In the genomic region with DNA sequence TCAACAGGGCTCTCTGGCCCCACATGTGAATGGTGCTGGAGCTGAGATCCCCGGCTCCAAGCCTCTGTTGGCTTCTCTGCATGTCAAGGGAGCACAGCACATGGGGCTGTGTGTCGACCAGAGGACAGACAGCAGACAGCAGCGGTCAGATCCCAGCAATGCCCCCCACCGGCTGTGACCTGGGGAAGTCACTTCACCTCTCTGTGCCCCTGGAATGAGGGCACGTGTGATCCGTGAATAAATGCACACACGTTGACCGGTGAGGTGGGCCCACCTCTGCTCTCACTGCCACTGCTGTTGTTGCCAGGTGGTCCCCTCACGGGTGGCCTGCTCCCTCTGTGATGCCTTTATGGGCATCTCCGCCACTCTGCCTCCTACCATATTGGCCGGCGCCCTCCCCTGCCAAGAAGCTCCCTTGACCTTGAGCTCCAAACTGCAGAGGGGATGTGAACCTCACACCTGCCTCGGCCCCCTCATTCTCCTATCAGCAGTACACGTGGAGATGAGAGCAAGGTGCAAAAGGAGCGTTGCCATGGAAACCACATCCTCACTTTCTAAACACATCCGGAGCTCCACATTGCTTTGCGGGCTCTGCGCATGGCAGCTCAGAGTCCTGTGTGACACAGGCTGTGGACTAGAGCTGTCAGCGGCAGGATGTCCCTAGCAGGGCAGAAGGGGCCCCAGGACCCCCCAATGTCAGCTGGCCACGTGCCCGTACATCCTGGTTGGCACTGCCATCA, we compare ENCODE assay signal across 25 cellular contexts.
DNase-seq lines count a peak whose midpoint lies in the region; ATAC-seq, FAIRE-seq and TF ChIP-seq lines count a peak whose summit lies in the region.
"Had no signal": no experiment of that assay in that cellular context is flagged by ENCODE, and none has a peak within 500 bp of the region (broad histone marks: within the 10 kb centered on the region; RNA-seq: fewer than 3 reads in every experiment).

No MANE protein-coding gene starts in this region.

- H3K4me3 Mint-ChIP-seq in activated T-cell treated with anti-CD3 and anti-CD28 coated beads, Interleukin-2, amount 50 U/mL, for 72 hours, result no peak overlapping the region
- H3K4me3 Mint-ChIP-seq: CD8-positive, alpha-beta memory T cell had no signal

- H3K9me2 ChIP-seq in DOHH2 (replicated peaks; ENCODE audit: control insufficient read depth, low read length), result no peaks in the 10 kb centered on the region

- peaks cover 0 to 49% (median 5%) of the 10 kb centered on the region in 11 experiments; a peak in 10 of 22 replicates for H4K20me1 ChIP-seq in BLaER1 treated with 17β-estradiol and CSF1 and Interleukin-3, amounts not matched to agents 10 nM and 100 nM
- H4K20me1 ChIP-seq in DOHH2 (ENCODE audit: control insufficient read depth, insufficient read depth, low read depth, low read length) (no peaks in the 10 kb centered on the region), H1 (replicated peaks in 1 of 2; ENCODE audit: control insufficient read depth in 1 of 2, insufficient read depth in 2 of 2, low read length in 2 of 2) (no peaks in the 10 kb centered on the region)

- H3K4me3 ChIP-seq in BLaER1 treated with 17β-estradiol and CSF1 and Interleukin-3, amounts not matched to agents 10 nM and 100 nM, result no peak overlapping the region
- H3K4me3 ChIP-seq in DOHH2 (ENCODE audit: low read length), result no peak overlapping the region
- H3K4me3 ChIP-seq in H1 (ENCODE audit: extremely low read depth in 1 of 4, insufficient read depth in 2 of 4, low read depth in 3 of 4, low read length in 4 of 4), result no peak overlapping the region
- H3K4me3 ChIP-seq in gastroesophageal sphincter, result no peak overlapping the region
- H3K4me3 ChIP-seq: SJCRH30 had no signal

- H3K79me1 ChIP-seq in H1 (ENCODE audit: low read depth, low read length), result no peaks in the 10 kb centered on the region

- H3K27me3 Mint-ChIP-seq in activated T-cell treated with anti-CD3 and anti-CD28 coated beads, Interleukin-2, amount 50 U/mL, for 72 hours (ENCODE audit: low read depth), result no peaks in the 10 kb centered on the region

- CTCF ChIA-PET in H1 (lab: Charles Lee; ENCODE audit: partially characterized antibody), result interaction anchor here (0.7 to 5.7 kb wide), 6 partner anchors 7 to 96 kb away, joined by 3 to 34 read pairs (median 4); no protein-coding TSS in a partner anchor

- no peak overlapping the region for H2BK20ac ChIP-seq in H1 (ENCODE audit: low read length)

- H2AK5ac ChIP-seq in H1 (ENCODE audit: low read depth, low read length), result peak overlapping the region; percentile 19; the same call in 1 of the 2 replicates

- H3K23me2 ChIP-seq in H1 (ENCODE audit: low read depth, low read length), result no peaks in the 10 kb centered on the region

- no peak overlapping the region for H3K23ac ChIP-seq in H1 (ENCODE audit: insufficient read length)

- H4K5ac ChIP-seq in H1 (ENCODE audit: insufficient read length, low read depth, low read length), result no peak overlapping the region

- H3F3A ChIP-seq in DOHH2 (ENCODE audit: control insufficient read depth, insufficient read depth), result no peaks in the 10 kb centered on the region

- no peak overlapping the region for H3K9ac ChIP-seq in BLaER1 treated with 17β-estradiol and CSF1 and Interleukin-3, amounts not matched to agents 10 nM and 100 nM
- no peak overlapping the region for H3K9ac ChIP-seq in H1 (replicated peaks in 1 of 4; ENCODE audit: extremely low read depth in 1 of 4, low read depth in 3 of 4, low read length in 3 of 4)

- no peak overlapping the region; the same call in 1 of the 2 replicates for H2BK15ac ChIP-seq in H1 (ENCODE audit: low read length)

- TF ChIP-seq CTCF in DOHH2 (IDR thresholded peaks at IDR 0.05; ENCODE audit: low read depth, low read length, poor library complexity, severe bottlenecking), result no peak
- TF ChIP-seq CTCF in H1 (IDR thresholded peaks at IDR 0.05; ENCODE audit: control extremely low read depth in 1 of 3, insufficient read depth in 1 of 3, low read depth in 1 of 3, low read length in 3 of 3), result no peak
- no peak for TF ChIP-seq CTCF in gastroesophageal sphincter (IDR thresholded peaks at IDR 0.05)

- 90% methylated on average over 19 of the region's 21 CpGs; no CpG with 5 or more reads in 1 of the 2 experiments for WGBS in H1 (ENCODE audit: extremely low coverage in 1 of 2, insufficient coverage in 1 of 2, insufficient read length in 1 of 2, insufficient replicate concordance in 2 of 2, low coverage in 1 of 2, low lambda C conversion rate in 2 of 2, missing lambda C conversion rate in 1 of 2), 2 experiments
- WGBS in gastroesophageal sphincter (ENCODE audit: low coverage in 1 of 2), 2 donors, result 80 to 81% methylated on average over 4 to 6 of the region's 21 CpGs

- H4K8ac ChIP-seq in H1 (ENCODE audit: extremely low read depth, insufficient read depth, low read length), result no peak overlapping the region; the same call in 1 of the 2 replicates

- no peak overlapping the region for H3K4ac ChIP-seq in H1 (replicated peaks; ENCODE audit: insufficient read length, low read depth, low read length)

- H3K56ac ChIP-seq in H1 (replicated peaks; ENCODE audit: insufficient read length, low read depth, low read length), result no peak overlapping the region

- no peak for ATAC-seq in activated T-cell treated with anti-CD3 and anti-CD28 coated beads, Interleukin-2, amount 50 U/mL, for 72 hours (replicated peaks in 1 of 2)
- ATAC-seq in GM21526 (IDR thresholded peaks at IDR 0.05; ENCODE audit: low FRiP score, unreplicated experiment) (no peak), gastroesophageal sphincter (no peak)
- ATAC-seq: Panc1 had no signal

- H3K27ac Mint-ChIP-seq in activated T-cell treated with anti-CD3 and anti-CD28 coated beads, Interleukin-2, amount 50 U/mL, for 72 hours, result no peak overlapping the region
- H3K27ac Mint-ChIP-seq: CD8-positive, alpha-beta memory T cell had no signal

- H2AFZ ChIP-seq in H1 (ENCODE audit: low read length), result no peak overlapping the region

- TF ChIP-seq RAD21 in H1 (IDR thresholded peaks at IDR 0.05 in 1 of 2, conservative IDR thresholded peaks at IDR 0.05 in 1 of 2; ENCODE audit: low read depth in 2 of 2, low read length in 2 of 2), result no peak

- no peaks in the 10 kb centered on the region for H3K4me1 Mint-ChIP-seq in activated T-cell treated with anti-CD3 and anti-CD28 coated beads, Interleukin-2, amount 50 U/mL, for 72 hours (ENCODE audit: low read depth)
- H3K4me1 Mint-ChIP-seq: CD8-positive, alpha-beta memory T cell had no signal

- peaks cover 0 to 14% (median 8%) of the 10 kb centered on the region in 11 experiments; a peak in 10 of 22 replicates for H3K9me3 ChIP-seq in BLaER1 treated with 17β-estradiol and CSF1 and Interleukin-3, amounts not matched to agents 10 nM and 100 nM (replicated peaks in 1 of 11)
- H3K9me3 ChIP-seq in DOHH2 (ENCODE audit: control insufficient read depth, insufficient read depth, low read length) (no peaks in the 10 kb centered on the region), H1 (ENCODE audit: insufficient read depth in 2 of 2, low read depth in 1 of 2, low read length in 1 of 2) (no peaks in the 10 kb centered on the region), gastroesophageal sphincter (no peaks in the 10 kb centered on the region)
- H3K9me3 ChIP-seq: BE2C, SJCRH30 had no signal

- H3K18ac ChIP-seq in H1 (ENCODE audit: extremely low read depth, low read length), result no peak overlapping the region

- H4K91ac ChIP-seq in H1 (replicated peaks; ENCODE audit: insufficient read length, low read length), result no peak overlapping the region

- H3K36me3 Mint-ChIP-seq in activated T-cell treated with anti-CD3 and anti-CD28 coated beads, Interleukin-2, amount 50 U/mL, for 72 hours (ENCODE audit: insufficient read depth in 2 of 2), result no peaks in the 10 kb centered on the region
- H3K36me3 Mint-ChIP-seq: CD8-positive, alpha-beta memory T cell had no signal

- 0 out of 2 replicates have a peak overlapping the region, but pooled peaks have one; percentile 16 for H2BK5ac ChIP-seq in H1 (ENCODE audit: low read depth, low read length)

- H2BK120ac ChIP-seq in H1 (replicated peaks; ENCODE audit: low read depth, low read length), result no peak overlapping the region

- peak overlapping the region; percentile 27; the same call in 1 of the 2 replicates for H2BK12ac ChIP-seq in H1 (ENCODE audit: low read depth, low read length)

- no peak overlapping the region for H3K27ac ChIP-seq in BLaER1 treated with 17β-estradiol and CSF1 and Interleukin-3, amounts not matched to agents 10 nM and 100 nM
- H3K27ac ChIP-seq in DOHH2 (ENCODE audit: low read depth, low read length) (no peak overlapping the region), H1 (ENCODE audit: low read depth, low read length) (no peak overlapping the region), gastroesophageal sphincter (no peak overlapping the region)
- H3K27ac ChIP-seq: SJCRH30 had no signal

- H3K36me3 ChIP-seq in BLaER1 treated with 17β-estradiol and CSF1 and Interleukin-3, amounts not matched to agents 10 nM and 100 nM, result no peaks in the 10 kb centered on the region
- H3K36me3 ChIP-seq in DOHH2 (ENCODE audit: control insufficient read depth, low read length) (no peaks in the 10 kb centered on the region), H1 (ENCODE audit: control insufficient read depth in 2 of 4, insufficient read depth in 4 of 4, low read length in 3 of 4) (no peaks in the 10 kb centered on the region), gastroesophageal sphincter (peaks cover 0 to 13% of the 10 kb centered on the region in 2 donors)
- H3K36me3 ChIP-seq: BE2C, SJCRH30 had no signal

- POLR2A ChIA-PET in H1 (lab: Charles Lee; ENCODE audit: partially characterized antibody), result no interaction called here

- no peaks in the 10 kb centered on the region for H3K79me2 ChIP-seq in DOHH2 (ENCODE audit: control insufficient read depth, low read length)
- H3K79me2 ChIP-seq in H1 (ENCODE audit: control insufficient read depth in 1 of 2, insufficient read depth in 2 of 2, low read length in 2 of 2), result no peaks in the 10 kb centered on the region

- peak overlapping the region in 8 of 11 experiments; percentile 67 to 94 (median 90); a peak in 16 of 22 replicates for H3K4me2 ChIP-seq in BLaER1 treated with 17β-estradiol and CSF1 and Interleukin-3, amounts not matched to agents 10 nM and 100 nM
- H3K4me2 ChIP-seq in DOHH2 (ENCODE audit: low read length), result 0 out of 2 replicates have a peak overlapping the region, but pooled peaks have one; percentile 8
- H3K4me2 ChIP-seq in H1 (ENCODE audit: insufficient read depth in 1 of 2, low read depth in 2 of 2, low read length in 2 of 2), result no peak overlapping the region

- TF ChIP-seq EP300 in H1 (IDR thresholded peaks at IDR 0.05; ENCODE audit: borderline replicate concordance in 1 of 2, low read depth in 2 of 2, low read length in 2 of 2) (no peak), gastroesophageal sphincter (IDR thresholded peaks at IDR 0.05) (no peak)

- no peak for TF ChIP-seq POLR2A in H1 (IDR thresholded peaks at IDR 0.05; ENCODE audit: control extremely low read depth in 1 of 2, low read depth in 2 of 2, low read length in 2 of 2)
- no peak for TF ChIP-seq POLR2A in gastroesophageal sphincter (IDR thresholded peaks at IDR 0.05)

- no peak for DNase-seq in H1 (ENCODE audit: low read depth in 1 of 2, low spot score in 2 of 2)
- peak; percentile 56 for DNase-seq in posterior vena cava (ENCODE audit: low spot score)
- DNase-seq in activated T-cell treated with anti-CD3 and anti-CD28 coated beads, Interleukin-2, amount 50 U/mL, for 72 hours, result no peak
- DNase-seq: BE2C; Calu3; CD8-positive, alpha-beta memory T cell; DMS153; EL; GF-D8; GOT3; KBM-7; MM.1S; NCI-H1048; NCI-H1436; NCI-H1930; NCI-H2227 treated with DMSO at 0.1 percent for 48 hours; NCI-H510A; NCI-H774; NK-92 treated with Interleukin-12 subunit alpha and Interleukin-12 subunit beta, amount 100 ng/mL, for 24 hours; SJCRH30 had no signal

- FAIRE-seq in H1 (lab: Jason Lieb, UNC), result no peak

- no peak overlapping the region for H3K14ac ChIP-seq in H1 (ENCODE audit: insufficient read length)

- intact Hi-C loops in posterior vena cava (cut with DNase I), result no loop called here

- H3K4me1 ChIP-seq in BLaER1 treated with 17β-estradiol and CSF1 and Interleukin-3, amounts not matched to agents 10 nM and 100 nM, result peaks cover 34 to 90% (median 75%) of the 10 kb centered on the region in 10 experiments
- H3K4me1 ChIP-seq in DOHH2 (ENCODE audit: control insufficient read depth, low read length) (peaks cover 29% of the 10 kb centered on the region), H1 (replicated peaks in 1 of 4; ENCODE audit: control insufficient read depth in 3 of 4, insufficient read depth in 4 of 4, low read length in 3 of 4) (peaks cover 4 to 8% (median 7%) of the 10 kb centered on the region in 4 experiments; a peak in 6 of 7 replicates), gastroesophageal sphincter (no peaks in the 10 kb centered on the region)
- H3K4me1 ChIP-seq: SJCRH30 had no signal

- H3K27me3 ChIP-seq in BLaER1 treated with 17β-estradiol and CSF1 and Interleukin-3, amounts not matched to agents 10 nM and 100 nM, result peaks cover 0 to 48% (median 0%) of the 10 kb centered on the region in 11 experiments; a peak in 6 of 22 replicates
- H3K27me3 ChIP-seq in DOHH2 (ENCODE audit: control insufficient read depth, low read length), result no peaks in the 10 kb centered on the region
- no peaks in the 10 kb centered on the region for H3K27me3 ChIP-seq in H1 (replicated peaks in 1 of 4; ENCODE audit: control insufficient read depth in 3 of 4, extremely low read depth in 1 of 4, insufficient read depth in 3 of 4, low read length in 3 of 4)
- H3K27me3 ChIP-seq in gastroesophageal sphincter, result no peaks in the 10 kb centered on the region
- H3K27me3 ChIP-seq: BE2C had no signal

- no peaks in the 10 kb centered on the region for H3K9me3 Mint-ChIP-seq in activated T-cell treated with anti-CD3 and anti-CD28 coated beads, Interleukin-2, amount 50 U/mL, for 72 hours
- H3K9me3 Mint-ChIP-seq: CD8-positive, alpha-beta memory T cell had no signal

Comparison
In these comparisons a context has a peak if more than half of its experiments do, and no peak if none do; other contexts are left out.
1. H3K4me2 ChIP-seq: peak in BLaER1 treated with 17β-estradiol and CSF1 and Interleukin-3, amounts not matched to agents 10 nM and 100 nM (8 of 11) and DOHH2 (single experiment); none in H1 (0 of 2).